ENCODE assay signal across 15 cellular contexts in genomic region chr6:136035378-136036070, GRCh38.
DNase-seq lines count a peak whose midpoint lies in the region; ATAC-seq and TF ChIP-seq lines count a peak whose summit lies in the region.
"Had no signal": no experiment of that assay in that cellular context is flagged by ENCODE, and none has a peak within 500 bp of the region (broad histone marks: within the 10 kb centered on the region; RNA-seq: fewer than 3 reads in every experiment).

No MANE protein-coding gene starts in this region.

- peak overlapping the region in 1 of 12 donors; percentile 5 for H3K4me3 ChIP-seq in heart left ventricle
- peak overlapping the region; percentile 25 for H3K4me3 ChIP-seq in coronary artery
- no peak overlapping the region for H3K4me3 ChIP-seq in lower lobe of right lung
- H3K4me3 ChIP-seq in upper lobe of right lung, result no peak overlapping the region

- peak overlapping the region; percentile 58 to 91 (median 84) for H3K27ac ChIP-seq in heart left ventricle
- H3K27ac ChIP-seq in coronary artery, result peak overlapping the region in 1 of 2 donors; percentile 60
- H3K27ac ChIP-seq in lower lobe of right lung, result peak overlapping the region; percentile 28
- no peak overlapping the region for H3K27ac ChIP-seq in upper lobe of right lung

- ATAC-seq in heart left ventricle (peak in 2 of 4 donors; percentile 32 to 40), lower lobe of right lung (no peak), upper lobe of right lung (no peak)

- no peaks in the 10 kb centered on the region for H3K27me3 ChIP-seq in heart left ventricle
- H3K27me3 ChIP-seq in lower lobe of right lung (ENCODE audit: low read depth), result no peaks in the 10 kb centered on the region
- H3K27me3 ChIP-seq in upper lobe of right lung, result no peaks in the 10 kb centered on the region

- H3K9me3 Mint-ChIP-seq in activated T-helper 2 cell treated with anti-CD3 and anti-CD28 coated beads, Interferon-gamma antibody, Interleukin-2, Interleukin-4, amounts not matched to agents 10 μg/mL and 5 μg/mL and 100 μg/mL, durations not matched to agents 14 hours and 24 hours and 36 hours, result no peaks in the 10 kb centered on the region
- H3K9me3 Mint-ChIP-seq: activated naive CD8-positive, alpha-beta T cell treated with anti-CD3 and anti-CD28 coated beads, Interleukin-2, amount 10 ng/mL, durations not matched to agents 7 days and 5 days; immature natural killer cell; nephron progenitor cell had no signal

- DNase-seq in heart left ventricle (peak in 3 of 5 donors; percentile 41 to 57 (median 43)), cardiac septum (ENCODE audit: low spot score) (no peak), coronary artery (ENCODE audit: low spot score) (no peak), lower lobe of right lung (no peak), upper lobe of right lung (no peak)
- no peak for DNase-seq in stimulated activated naive CD4-positive, alpha-beta T cell (lab: John Stamatoyannopoulos, UW)
- no peak for DNase-seq in activated T-helper 2 cell treated with anti-CD3 and anti-CD28 coated beads, Interferon-gamma antibody, Interleukin-2, Interleukin-4, amounts not matched to agents 10 μg/mL and 5 μg/mL and 100 μg/mL, durations not matched to agents 14 hours and 24 hours and 36 hours (ENCODE audit: low spot score)
- no peak for DNase-seq in stimulated activated CD4-positive, alpha-beta T cell treated with anti-CD3 and anti-CD28 coated beads, Interleukin-4, amount 100 ng/mL, for 1 hour
- DNase-seq: activated naive CD8-positive, alpha-beta T cell treated with anti-CD3 and anti-CD28 coated beads, Interleukin-2, amount 10 ng/mL, durations not matched to agents 7 days and 5 days; DND-41; immature natural killer cell; NCI-H1694; nephron progenitor cell; stimulated activated CD4-positive, alpha-beta T cell treated with anti-CD3 and anti-CD28 coated beads, Interleukin-15, amount 100 ng/mL, for 24 hours; T-helper 2 cell had no signal

- peaks cover 30% of the 10 kb centered on the region for H3K4me1 Mint-ChIP-seq in activated T-helper 2 cell treated with anti-CD3 and anti-CD28 coated beads, Interferon-gamma antibody, Interleukin-2, Interleukin-4, amounts not matched to agents 10 μg/mL and 5 μg/mL and 100 μg/mL, durations not matched to agents 14 hours and 24 hours and 36 hours (ENCODE audit: low read depth)

- intact Hi-C loops in heart left ventricle (cut with DNase I), result loop anchor here in 8 of 10 donors (5.0 to 10.0 kb wide), 10 partner anchors 67 to 501 kb away; no protein-coding TSS in a partner anchor
- intact Hi-C loops in cardiac septum (cut with DNase I), result loop anchor here (5.0 kb wide), 1 partner anchor 67 kb away; no protein-coding TSS in a partner anchor
- intact Hi-C loops in lower lobe of right lung (cut with DNase I), result loop anchor here (10.0 kb wide), 1 partner anchor 189 kb away; no protein-coding TSS in a partner anchor
- intact Hi-C loops in activated T-helper 2 cell treated with anti-CD3 and anti-CD28 coated beads, Interferon-gamma antibody, Interleukin-2, Interleukin-4, amounts not matched to agents 10 μg/mL and 5 μg/mL and 100 μg/mL, durations not matched to agents 14 hours and 24 hours and 36 hours (cut with micrococcal nuclease), result no loop called here
- intact Hi-C loops in upper lobe of right lung (cut with DNase I), result no loop called here

- TF ChIP-seq POLR2A in heart left ventricle (IDR thresholded peaks at IDR 0.05), result no peak

- H3K27me3 Mint-ChIP-seq in activated T-helper 2 cell treated with anti-CD3 and anti-CD28 coated beads, Interferon-gamma antibody, Interleukin-2, Interleukin-4, amounts not matched to agents 10 μg/mL and 5 μg/mL and 100 μg/mL, durations not matched to agents 14 hours and 24 hours and 36 hours (ENCODE audit: low read depth), result no peaks in the 10 kb centered on the region
- H3K27me3 Mint-ChIP-seq: activated naive CD8-positive, alpha-beta T cell treated with anti-CD3 and anti-CD28 coated beads, Interleukin-2, amount 10 ng/mL, durations not matched to agents 7 days and 5 days had no signal

- H3K4me1 ChIP-seq in heart left ventricle (peaks cover 0 to 64% (median 35%) of the 10 kb centered on the region in 12 donors), lower lobe of right lung (peaks cover 30% of the 10 kb centered on the region), upper lobe of right lung (peaks cover 21% of the 10 kb centered on the region)

- no peaks in the 10 kb centered on the region for H3K36me3 ChIP-seq in heart left ventricle
- H3K36me3 ChIP-seq in lower lobe of right lung, result no peaks in the 10 kb centered on the region
- H3K36me3 ChIP-seq in upper lobe of right lung, result no peaks in the 10 kb centered on the region

- H3K4me3 Mint-ChIP-seq in activated T-helper 2 cell treated with anti-CD3 and anti-CD28 coated beads, Interferon-gamma antibody, Interleukin-2, Interleukin-4, amounts not matched to agents 10 μg/mL and 5 μg/mL and 100 μg/mL, durations not matched to agents 14 hours and 24 hours and 36 hours (ENCODE audit: low read depth), result no peak overlapping the region
- H3K4me3 Mint-ChIP-seq: activated naive CD8-positive, alpha-beta T cell treated with anti-CD3 and anti-CD28 coated beads, Interleukin-2, amount 10 ng/mL, durations not matched to agents 7 days and 5 days; immature natural killer cell; nephron progenitor cell had no signal

- H3K36me3 Mint-ChIP-seq in activated T-helper 2 cell treated with anti-CD3 and anti-CD28 coated beads, Interferon-gamma antibody, Interleukin-2, Interleukin-4, amounts not matched to agents 10 μg/mL and 5 μg/mL and 100 μg/mL, durations not matched to agents 14 hours and 24 hours and 36 hours (ENCODE audit: low read depth), result peaks cover 10% of the 10 kb centered on the region
- H3K36me3 Mint-ChIP-seq: activated naive CD8-positive, alpha-beta T cell treated with anti-CD3 and anti-CD28 coated beads, Interleukin-2, amount 10 ng/mL, durations not matched to agents 7 days and 5 days; immature natural killer cell had no signal

- H3K9me3 ChIP-seq in heart left ventricle (no peaks in the 10 kb centered on the region), lower lobe of right lung (no peaks in the 10 kb centered on the region), upper lobe of right lung (no peaks in the 10 kb centered on the region)

- no peak overlapping the region for H3K27ac Mint-ChIP-seq in activated T-helper 2 cell treated with anti-CD3 and anti-CD28 coated beads, Interferon-gamma antibody, Interleukin-2, Interleukin-4, amounts not matched to agents 10 μg/mL and 5 μg/mL and 100 μg/mL, durations not matched to agents 14 hours and 24 hours and 36 hours
- H3K27ac Mint-ChIP-seq: activated naive CD8-positive, alpha-beta T cell treated with anti-CD3 and anti-CD28 coated beads, Interleukin-2, amount 10 ng/mL, durations not matched to agents 7 days and 5 days; immature natural killer cell; nephron progenitor cell had no signal

- no peak for TF ChIP-seq CTCF in heart left ventricle (IDR thresholded peaks at IDR 0.05)
- TF ChIP-seq CTCF in coronary artery (IDR thresholded peaks at IDR 0.05), result no peak
- no peak for TF ChIP-seq CTCF in lower lobe of right lung (IDR thresholded peaks at IDR 0.05)
- TF ChIP-seq CTCF in upper lobe of right lung (IDR thresholded peaks at IDR 0.05), result no peak

- WGBS in heart left ventricle, 4 donors, result 25 to 41% (median 26%) methylated on average over 4 of the region's 4 CpGs

Comparison
In these comparisons a context has a peak if more than half of its experiments do, and no peak if none do; other contexts are left out.
1. DNase-seq: peak in heart left ventricle (3 of 5); none in cardiac septum (single experiment), coronary artery (single experiment), lower lobe of right lung (single experiment), stimulated activated naive CD4-positive, alpha-beta T cell (0 of 6), activated T-helper 2 cell treated with anti-CD3 and anti-CD28 coated beads, Interferon-gamma antibody, Interleukin-2, Interleukin-4, amounts not matched to agents 10 μg/mL and 5 μg/mL and 100 μg/mL, durations not matched to agents 14 hours and 24 hours and 36 hours (single experiment), upper lobe of right lung (single experiment) and stimulated activated CD4-positive, alpha-beta T cell treated with anti-CD3 and anti-CD28 coated beads, Interleukin-4, amount 100 ng/mL, for 1 hour (single experiment).
2. intact Hi-C loops: an anchor here in heart left ventricle (5.0 to 10.0 kb wide), cardiac septum (5.0 kb wide) and lower lobe of right lung (10.0 kb wide); none called in activated T-helper 2 cell treated with anti-CD3 and anti-CD28 coated beads, Interferon-gamma antibody, Interleukin-2, Interleukin-4, amounts not matched to agents 10 μg/mL and 5 μg/mL and 100 μg/mL, durations not matched to agents 14 hours and 24 hours and 36 hours and upper lobe of right lung.